28 cellular contexts compared by ENCODE assay signal in genomic region chr9:118583414-118583813, GRCh38.
"Had no signal": no experiment of that assay in that cellular context is flagged by ENCODE, and none has a peak within 500 bp of the region (broad histone marks: within the 10 kb centered on the region; RNA-seq: fewer than 3 reads in every experiment).

No MANE protein-coding gene starts in this region.

- FAIRE-seq: colon, endometrium, endothelial cell of umbilical vein, frontal cortex had no signal

- H3K27ac ChIP-seq: colonic mucosa, coronary artery, dorsolateral prefrontal cortex, epithelial cell of prostate, esophagus muscularis mucosa, esophagus squamous epithelium, foreskin keratinocyte, gastrocnemius medialis, gastroesophageal sphincter, heart left ventricle, heart right ventricle had no signal

- DNase-seq: colonic mucosa; cortex of kidney; dermis blood vessel endothelial cell; dorsolateral prefrontal cortex; effector CD4-positive, alpha-beta T cell; effector CD8-positive, alpha-beta T cell; effector memory CD4-positive, alpha-beta T cell; effector memory CD8-positive, alpha-beta T cell; endodermal cell; erythroblast; esophagus squamous epithelium; foreskin fibroblast; foreskin keratinocyte; foreskin melanocyte; gastrocnemius medialis; glutamatergic neuron; head of caudate nucleus; heart left ventricle; heart right ventricle had no signal

- ATAC-seq: effector memory CD8-positive, alpha-beta T cell; esophagus mucosa; foreskin keratinocyte; gastrocnemius medialis; gastroesophageal sphincter; heart left ventricle; heart right ventricle had no signal

- H3K4me1 ChIP-seq: colonic mucosa, esophagus muscularis mucosa, esophagus squamous epithelium, gastrocnemius medialis, gastroesophageal sphincter, heart left ventricle, heart right ventricle had no signal

- H3K9me3 ChIP-seq: colonic mucosa, esophagus muscularis mucosa, esophagus squamous epithelium, gastrocnemius medialis, gastroesophageal sphincter, heart left ventricle had no signal

- H3K27me3 ChIP-seq: colonic mucosa, esophagus muscularis mucosa, esophagus squamous epithelium, foreskin keratinocyte, gastrocnemius medialis, heart left ventricle had no signal

- H3K4me3 ChIP-seq: colonic mucosa, coronary artery, dorsolateral prefrontal cortex, esophagus muscularis mucosa, esophagus squamous epithelium, gastrocnemius medialis, gastroesophageal sphincter, heart left ventricle, heart right ventricle had no signal

- H3K36me3 ChIP-seq: colonic mucosa, esophagus muscularis mucosa, esophagus squamous epithelium, gastrocnemius medialis, gastroesophageal sphincter, heart left ventricle, heart right ventricle had no signal
